In genomic region chr2:2117923-2118322, GRCh38 we compare ENCODE assay signal across 25 cellular contexts.
DNase-seq lines count a peak whose midpoint lies in the region; ATAC-seq and TF ChIP-seq lines count a peak whose summit lies in the region.
"Had no signal": no experiment of that assay in that cellular context is flagged by ENCODE, and none has a peak within 500 bp of the region (broad histone marks: within the 10 kb centered on the region; RNA-seq: fewer than 3 reads in every experiment).

No MANE protein-coding gene starts in this region.

- DNase-seq in WTC11 (ENCODE audit: low spot score), result no peak
- DNase-seq in NCI-H1417 treated with DMSO at 0.1 percent for 48 hours (lab: John Stamatoyannopoulos, UW), result no peak
- DNase-seq: 8988T; ACHN; AML-193; BE2C; C1 segment of cervical spinal cord; Caco-2; Calu3; CD4-positive, alpha-beta memory T cell; CD4-positive, alpha-beta T cell; CD4-positive, CD25-positive, alpha-beta regulatory T cell; CD8-positive, alpha-beta memory T cell; CD8-positive, alpha-beta T cell; COR-L47; DMS 273 treated with DMSO at 0.1 percent for 48 hours; DMS153; DMS53; DMS79; DMS79 treated with DMSO at 0.1 percent for 48 hours; DND-41; EL had no signal

- no peak overlapping the region for H3K4me3 Mint-ChIP-seq in WTC11
- H3K4me3 Mint-ChIP-seq: B cell; CD14-positive monocyte; CD4-positive, alpha-beta memory T cell; CD4-positive, alpha-beta T cell; CD4-positive, CD25-positive, alpha-beta regulatory T cell; CD8-positive, alpha-beta memory T cell; CD8-positive, alpha-beta T cell had no signal

- ATAC-seq in WTC11, result no peak
- ATAC-seq: A549; CD8-positive, alpha-beta T cell had no signal

- no peaks in the 10 kb centered on the region for H3K36me3 Mint-ChIP-seq in WTC11
- H3K36me3 Mint-ChIP-seq: CD14-positive monocyte; CD4-positive, alpha-beta memory T cell; CD4-positive, CD25-positive, alpha-beta regulatory T cell; CD8-positive, alpha-beta memory T cell; CD8-positive, alpha-beta T cell had no signal

- no peak overlapping the region for H3K27ac Mint-ChIP-seq in WTC11
- H3K27ac Mint-ChIP-seq: B cell; CD14-positive monocyte; CD4-positive, alpha-beta memory T cell; CD4-positive, alpha-beta T cell; CD4-positive, CD25-positive, alpha-beta regulatory T cell; CD8-positive, alpha-beta memory T cell; CD8-positive, alpha-beta T cell had no signal

- H3K9me3 Mint-ChIP-seq in WTC11, result peaks cover 7% of the 10 kb centered on the region; the same call in 1 of the 2 replicates
- H3K9me3 Mint-ChIP-seq: CD4-positive, alpha-beta T cell; CD8-positive, alpha-beta memory T cell; CD8-positive, alpha-beta T cell had no signal

- no peak for TF ChIP-seq CTCF in WTC11 (IDR thresholded peaks at IDR 0.05)

- CTCF ChIA-PET in WTC11 (lab: Charles Lee), result no interaction called here

- peaks cover 7% of the 10 kb centered on the region for H3K4me1 Mint-ChIP-seq in WTC11

- H3K27me3 Mint-ChIP-seq in WTC11 (ENCODE audit: low read depth), result no peaks in the 10 kb centered on the region; the same call in none of the 2 replicates
- H3K27me3 Mint-ChIP-seq: CD4-positive, CD25-positive, alpha-beta regulatory T cell; CD8-positive, alpha-beta memory T cell had no signal

- POLR2A ChIA-PET in WTC11 (lab: Charles Lee), result no interaction called here

TF ChIP-seq in WTC11, 78 proteins besides CTCF, POLR2A, EP300 and RAD21:
- TF ChIP-seq HMGA2 (CRISPR knock-in tag; IDR thresholded peaks at IDR 0.05) (peak; percentile 91), GABPB1 (CRISPR knock-in tag; IDR thresholded peaks at IDR 0.05) (no peak), GRHL2 (CRISPR knock-in tag; IDR thresholded peaks at IDR 0.05; ENCODE audit: insufficient replicate concordance, severe bottlenecking) (no peak), NR3C1 (CRISPR knock-in tag; conservative IDR thresholded peaks at IDR 0.05; ENCODE audit: low read depth) (no peak), ZNF416 (CRISPR knock-in tag; IDR thresholded peaks at IDR 0.05) (no peak)
